8 cellular contexts compared by ENCODE assay signal in genomic region chr6:26025047-26025893, GRCh38.
A peak's percentile ranks its signal among the peaks of the same experiment; 100 is the strongest.
DNase-seq lines count a peak whose midpoint lies in the region; ATAC-seq lines count a peak whose summit lies in the region.

No MANE protein-coding gene starts in this region.

- no peak for ATAC-seq in activated CD4-positive, alpha-beta T cell treated with anti-CD3 and anti-CD28 coated beads for 36 hours
- ATAC-seq in right cardiac atrium = peak; percentile 16 to 40
- ATAC-seq in stimulated activated naive CD8-positive, alpha-beta T cell treated with anti-CD3 and anti-CD28 coated beads, Interleukin-15, amount 100 ng/mL, for 72 hours = no peak

- intact Hi-C loops in activated CD4-positive, alpha-beta T cell treated with anti-CD3 and anti-CD28 coated beads for 36 hours (cut with DNase I, micrococcal nuclease) = loop anchor here (10.0 kb wide), 1 partner anchor 1810 kb away; a partner anchor contains a TSS
- intact Hi-C loops in activated T-helper 1 cell treated with anti-CD3 and anti-CD28 coated beads, Interleukin-12 subunit alpha, Interleukin-12 subunit beta, Interleukin-2, Interleukin-4 antibody, amounts not matched to agents 30 ng/mL and 10 ng/mL and 1 ng/mL, durations not matched to agents 14 hours and 24 hours and 36 hours (cut with micrococcal nuclease) = loop anchor here (10.0 kb wide), 3 partner anchors 510 to 1730 kb away; partner anchors contain the start of gene HMGN4
- intact Hi-C loops in right cardiac atrium (cut with DNase I) = loop anchor here in 2 of 4 donors (10.0 kb wide), 3 partner anchors 160 to 1110 kb away; partner anchors contain the start of gene ABT1 (in 1 of the 2)

- peak overlapping the region; percentile 98 for H3K27ac Mint-ChIP-seq in activated CD4-positive, alpha-beta T cell treated with anti-CD3 and anti-CD28 coated beads for 36 hours
- H3K27ac Mint-ChIP-seq in activated T-helper 1 cell treated with anti-CD3 and anti-CD28 coated beads, Interleukin-12 subunit alpha, Interleukin-12 subunit beta, Interleukin-2, Interleukin-4 antibody, amounts not matched to agents 30 ng/mL and 10 ng/mL and 1 ng/mL, durations not matched to agents 14 hours and 24 hours and 36 hours = peak overlapping the region; percentile 96
- peak overlapping the region; percentile 86 to 99 for H3K27ac Mint-ChIP-seq in stimulated activated naive CD8-positive, alpha-beta T cell treated with anti-CD3 and anti-CD28 coated beads, Interleukin-15, amount 100 ng/mL, for 72 hours

- POLR2A ChIA-PET in activated CD4-positive, alpha-beta T cell treated with anti-CD3 and anti-CD28 coated beads for 36 hours (lab: Charles Lee) = interaction anchor here (0.6 to 10.8 kb wide), 14 partner anchors 8 to 1122 kb away, joined by 3 to 571 read pairs (median 8); partner anchors contain the start of gene TRIM38

- peak overlapping the region; percentile 46 for H3K27ac ChIP-seq in right cardiac atrium (ENCODE audit: low read length)

- no peaks in the 10 kb centered on the region for H3K27me3 ChIP-seq in right cardiac atrium (ENCODE audit: control insufficient read depth, insufficient read depth)

- no peaks in the 10 kb centered on the region for H3K27me3 Mint-ChIP-seq in activated CD4-positive, alpha-beta T cell treated with anti-CD3 and anti-CD28 coated beads for 36 hours
- H3K27me3 Mint-ChIP-seq in activated T-helper 1 cell treated with anti-CD3 and anti-CD28 coated beads, Interleukin-12 subunit alpha, Interleukin-12 subunit beta, Interleukin-2, Interleukin-4 antibody, amounts not matched to agents 30 ng/mL and 10 ng/mL and 1 ng/mL, durations not matched to agents 14 hours and 24 hours and 36 hours (ENCODE audit: insufficient read depth) = peaks cover 2% of the 10 kb centered on the region
- no peaks in the 10 kb centered on the region for H3K27me3 Mint-ChIP-seq in stimulated activated naive CD8-positive, alpha-beta T cell treated with anti-CD3 and anti-CD28 coated beads, Interleukin-15, amount 100 ng/mL, for 72 hours

- H3K4me3 Mint-ChIP-seq in activated CD4-positive, alpha-beta T cell treated with anti-CD3 and anti-CD28 coated beads for 36 hours = peak overlapping the region; percentile 81
- peak overlapping the region; percentile 85 for H3K4me3 Mint-ChIP-seq in activated T-helper 1 cell treated with anti-CD3 and anti-CD28 coated beads, Interleukin-12 subunit alpha, Interleukin-12 subunit beta, Interleukin-2, Interleukin-4 antibody, amounts not matched to agents 30 ng/mL and 10 ng/mL and 1 ng/mL, durations not matched to agents 14 hours and 24 hours and 36 hours
- peak overlapping the region; percentile 64 to 73 for H3K4me3 Mint-ChIP-seq in stimulated activated naive CD8-positive, alpha-beta T cell treated with anti-CD3 and anti-CD28 coated beads, Interleukin-15, amount 100 ng/mL, for 72 hours

- H3K4me3 ChIP-seq in right cardiac atrium (ENCODE audit: low read length) = no peak overlapping the region

- H3K4me1 ChIP-seq in right cardiac atrium (ENCODE audit: control insufficient read depth, insufficient read depth, low read length) = no peaks in the 10 kb centered on the region

- peaks cover 4% of the 10 kb centered on the region for H3K36me3 Mint-ChIP-seq in activated CD4-positive, alpha-beta T cell treated with anti-CD3 and anti-CD28 coated beads for 36 hours (ENCODE audit: low read depth)
- H3K36me3 Mint-ChIP-seq in activated T-helper 1 cell treated with anti-CD3 and anti-CD28 coated beads, Interleukin-12 subunit alpha, Interleukin-12 subunit beta, Interleukin-2, Interleukin-4 antibody, amounts not matched to agents 30 ng/mL and 10 ng/mL and 1 ng/mL, durations not matched to agents 14 hours and 24 hours and 36 hours (ENCODE audit: low read depth) = no peaks in the 10 kb centered on the region

- CTCF ChIA-PET in activated CD4-positive, alpha-beta T cell treated with anti-CD3 and anti-CD28 coated beads for 36 hours (lab: Charles Lee) = interaction anchor here (0.8 to 2.5 kb wide), 15 partner anchors 9 to 135 kb away, joined by 3 to 25 read pairs (median 5); a partner anchor contains a TSS

- WGBS in right cardiac atrium = 70% methylated on average over 17 of the region's 17 CpGs

- peaks cover 51% of the 10 kb centered on the region for H3K4me1 Mint-ChIP-seq in activated CD4-positive, alpha-beta T cell treated with anti-CD3 and anti-CD28 coated beads for 36 hours
- H3K4me1 Mint-ChIP-seq in activated T-helper 1 cell treated with anti-CD3 and anti-CD28 coated beads, Interleukin-12 subunit alpha, Interleukin-12 subunit beta, Interleukin-2, Interleukin-4 antibody, amounts not matched to agents 30 ng/mL and 10 ng/mL and 1 ng/mL, durations not matched to agents 14 hours and 24 hours and 36 hours (ENCODE audit: low read depth) = peaks cover 85% of the 10 kb centered on the region
- H3K4me1 Mint-ChIP-seq in stimulated activated naive CD8-positive, alpha-beta T cell treated with anti-CD3 and anti-CD28 coated beads, Interleukin-15, amount 100 ng/mL, for 72 hours = peaks cover 72% of the 10 kb centered on the region

- H3K9me3 ChIP-seq in right cardiac atrium (ENCODE audit: control insufficient read depth, low read length) = no peaks in the 10 kb centered on the region

- DNase-seq in activated CD4-positive, alpha-beta T cell treated with anti-CD3 and anti-CD28 coated beads for 36 hours = no peak
- no peak for DNase-seq in activated CD4-positive, alpha-beta T cell treated with anti-CD3 and anti-CD28 coated beads for 1 hour
- no peak for DNase-seq in activated T-helper 1 cell treated with anti-CD3 and anti-CD28 coated beads, Interleukin-12 subunit alpha, Interleukin-12 subunit beta, Interleukin-2, Interleukin-4 antibody, amounts not matched to agents 30 ng/mL and 10 ng/mL and 1 ng/mL, durations not matched to agents 14 hours and 24 hours and 36 hours (ENCODE audit: low spot score)
- DNase-seq in right cardiac atrium (peak in 2 of 3 donors; percentile 44 to 61), NCI-H774 (lab: John Stamatoyannopoulos, UW) (no peak), NCI-H82 treated with DMSO at 0.1 percent for 48 hours (lab: John Stamatoyannopoulos, UW; ENCODE audit: unreplicated experiment) (no peak), NCI-H526 treated with DMSO at 0.1 percent for 48 hours (lab: John Stamatoyannopoulos, UW) (no peak)
- no peak for DNase-seq in stimulated activated naive CD8-positive, alpha-beta T cell treated with anti-CD3 and anti-CD28 coated beads, Interleukin-15, amount 100 ng/mL, for 72 hours

- H3K9me3 Mint-ChIP-seq in activated CD4-positive, alpha-beta T cell treated with anti-CD3 and anti-CD28 coated beads for 36 hours (ENCODE audit: low read depth) = no peaks in the 10 kb centered on the region
- no peaks in the 10 kb centered on the region for H3K9me3 Mint-ChIP-seq in activated T-helper 1 cell treated with anti-CD3 and anti-CD28 coated beads, Interleukin-12 subunit alpha, Interleukin-12 subunit beta, Interleukin-2, Interleukin-4 antibody, amounts not matched to agents 30 ng/mL and 10 ng/mL and 1 ng/mL, durations not matched to agents 14 hours and 24 hours and 36 hours
- no peaks in the 10 kb centered on the region for H3K9me3 Mint-ChIP-seq in stimulated activated naive CD8-positive, alpha-beta T cell treated with anti-CD3 and anti-CD28 coated beads, Interleukin-15, amount 100 ng/mL, for 72 hours

Comparison
In these comparisons a context has a peak if more than half of its experiments do, and no peak if none do; other contexts are left out.
1. ATAC-seq: peak in right cardiac atrium (2 of 2); none in activated CD4-positive, alpha-beta T cell treated with anti-CD3 and anti-CD28 coated beads for 36 hours (single experiment) and stimulated activated naive CD8-positive, alpha-beta T cell treated with anti-CD3 and anti-CD28 coated beads, Interleukin-15, amount 100 ng/mL, for 72 hours (single experiment).
2. DNase-seq: peak in right cardiac atrium (2 of 3); none in activated CD4-positive, alpha-beta T cell treated with anti-CD3 and anti-CD28 coated beads for 36 hours (single experiment), activated CD4-positive, alpha-beta T cell treated with anti-CD3 and anti-CD28 coated beads for 1 hour (single experiment), activated T-helper 1 cell treated with anti-CD3 and anti-CD28 coated beads, Interleukin-12 subunit alpha, Interleukin-12 subunit beta, Interleukin-2, Interleukin-4 antibody, amounts not matched to agents 30 ng/mL and 10 ng/mL and 1 ng/mL, durations not matched to agents 14 hours and 24 hours and 36 hours (single experiment), stimulated activated naive CD8-positive, alpha-beta T cell treated with anti-CD3 and anti-CD28 coated beads, Interleukin-15, amount 100 ng/mL, for 72 hours (0 of 2), NCI-H774 (single experiment), NCI-H82 treated with DMSO at 0.1 percent for 48 hours (single experiment) and NCI-H526 treated with DMSO at 0.1 percent for 48 hours (single experiment).
3. Peak in every context shown above with its lines, with median percentiles within 50 percentile points of each other: H3K27ac Mint-ChIP-seq and H3K4me3 Mint-ChIP-seq.